Comparison of ENCODE assay signal across 7 cellular contexts in the genomic region with DNA sequence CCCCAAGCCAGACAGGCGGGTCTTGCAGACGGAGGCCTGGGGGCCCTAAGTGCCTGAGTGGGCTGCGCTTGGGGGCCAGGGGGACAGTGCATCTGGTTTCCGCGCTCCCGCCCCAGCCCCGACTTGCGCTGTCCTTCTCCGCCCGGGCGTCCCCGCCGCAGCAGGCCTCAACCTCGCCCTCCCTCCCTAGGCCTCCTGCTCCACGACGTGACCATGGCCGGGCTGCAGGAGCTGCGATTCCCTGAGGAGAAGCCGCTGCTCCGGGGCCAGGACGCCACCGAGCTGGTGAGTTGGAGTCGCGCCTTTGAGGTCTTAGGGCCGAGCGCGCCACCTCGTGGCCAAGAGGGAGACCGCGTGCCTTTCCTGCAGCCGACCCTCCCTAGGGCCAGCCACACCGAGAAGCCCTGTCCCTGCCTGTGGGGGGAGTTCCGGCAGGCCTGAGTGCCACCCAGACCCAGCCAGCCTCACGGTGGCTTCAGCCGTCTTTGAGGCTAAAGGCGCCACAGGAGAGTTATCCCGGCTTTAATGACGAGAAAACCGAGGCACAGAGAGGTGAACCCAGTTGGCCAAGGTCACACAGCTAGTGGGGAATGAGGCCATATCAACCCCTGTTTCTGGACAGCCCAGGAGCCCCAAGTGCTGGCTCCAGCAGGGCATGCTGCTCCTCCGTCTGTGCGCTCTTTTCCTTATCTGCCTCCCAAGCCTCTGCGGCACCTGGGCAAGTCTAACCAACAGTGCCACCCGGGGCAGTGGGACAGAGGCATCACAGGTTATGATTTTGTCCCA. TPM values are rescaled to one million over a fixed set of nuclear protein-coding genes. Genes with fewer than 3 reads are reported as not detected.
DNase-seq lines count a peak whose midpoint lies in the region; ATAC-seq and TF ChIP-seq lines count a peak whose summit lies in the region.

No MANE protein-coding gene starts in this region.

- no peaks in the 10 kb centered on the region for H3K9me3 ChIP-seq in effector memory CD4-positive, alpha-beta T cell (ENCODE audit: control insufficient read depth, low read length)

- no peaks in the 10 kb centered on the region for H3K36me3 ChIP-seq in effector memory CD4-positive, alpha-beta T cell (ENCODE audit: control insufficient read depth, insufficient read depth, low read length)

- peak overlapping the region; percentile 37 for H3K4me3 ChIP-seq in effector memory CD4-positive, alpha-beta T cell (ENCODE audit: insufficient read depth, low read depth, low read length, poor library complexity, severe bottlenecking)

- TF ChIP-seq CTCF in GM12874 (IDR thresholded peaks at IDR 0.05; ENCODE audit: insufficient read depth, low read depth, low read length) (peak; percentile 94), mesothelial cell of epicardium (IDR thresholded peaks at IDR 0.05; ENCODE audit: unreplicated experiment) (peak; percentile 92)

- peaks cover 5% of the 10 kb centered on the region for H3K27me3 Mint-ChIP-seq in activated CD8-positive, alpha-beta T cell treated with anti-CD3 and anti-CD28 coated beads, Interleukin-2, amount 10 ng/mL, durations not matched to agents 7 days and 5 days (ENCODE audit: low read depth)
- H3K27me3 Mint-ChIP-seq in mesothelial cell of epicardium (ENCODE audit: low read depth): peaks cover 7% of the 10 kb centered on the region

- peak; percentile 75 for ATAC-seq in HG03159 (IDR thresholded peaks at IDR 0.05; ENCODE audit: unreplicated experiment)
- ATAC-seq in activated CD8-positive, alpha-beta T cell treated with anti-CD3 and anti-CD28 coated beads, Interleukin-2, amount 10 ng/mL, durations not matched to agents 7 days and 5 days: peak; percentile 90

- CTCF ChIA-PET in activated CD8-positive, alpha-beta T cell treated with anti-CD3 and anti-CD28 coated beads, Interleukin-2, amount 10 ng/mL, durations not matched to agents 7 days and 5 days (lab: Charles Lee): interaction anchor here (0.6 to 7.0 kb wide), 17 partner anchors 9 to 273 kb away, joined by 3 to 149 read pairs (median 4); a partner anchor contains a TSS

- no peaks in the 10 kb centered on the region for H3K4me1 Mint-ChIP-seq in activated CD8-positive, alpha-beta T cell treated with anti-CD3 and anti-CD28 coated beads, Interleukin-2, amount 10 ng/mL, durations not matched to agents 7 days and 5 days (ENCODE audit: low read depth)
- no peaks in the 10 kb centered on the region for H3K4me1 Mint-ChIP-seq in mesothelial cell of epicardium

- no peak overlapping the region for H3K4me3 Mint-ChIP-seq in activated CD8-positive, alpha-beta T cell treated with anti-CD3 and anti-CD28 coated beads, Interleukin-2, amount 10 ng/mL, durations not matched to agents 7 days and 5 days
- no peak overlapping the region for H3K4me3 Mint-ChIP-seq in mesothelial cell of epicardium

- H3K9me3 Mint-ChIP-seq in activated CD8-positive, alpha-beta T cell treated with anti-CD3 and anti-CD28 coated beads, Interleukin-2, amount 10 ng/mL, durations not matched to agents 7 days and 5 days (ENCODE audit: insufficient read depth): no peaks in the 10 kb centered on the region
- H3K9me3 Mint-ChIP-seq in mesothelial cell of epicardium: no peaks in the 10 kb centered on the region

- peak; percentile 27 for DNase-seq in NCI-H526 treated with DMSO at 0.1 percent for 48 hours (lab: John Stamatoyannopoulos, UW)
- DNase-seq in activated CD8-positive, alpha-beta T cell treated with anti-CD3 and anti-CD28 coated beads, Interleukin-2, amount 10 ng/mL, durations not matched to agents 7 days and 5 days: peak; percentile 79
- peak; percentile 35 to 53 (median 38) for DNase-seq in effector memory CD4-positive, alpha-beta T cell
- DNase-seq in mesothelial cell of epicardium (ENCODE audit: low spot score in 2 of 2, unreplicated experiment in 2 of 2): peak; percentile 80 to 93
- peak; percentile 47 to 50 for DNase-seq in stimulated activated CD8-positive, alpha-beta memory T cell treated with anti-CD3 and anti-CD28 coated beads, Interleukin-15, amount 100 ng/mL, for 48 hours (ENCODE audit: low read depth in 2 of 2)

- H3K27me3 ChIP-seq in effector memory CD4-positive, alpha-beta T cell (replicated peaks; ENCODE audit: control insufficient read depth, insufficient read depth, low read length, poor library complexity, severe bottlenecking): peaks cover 2% of the 10 kb centered on the region

- no peaks in the 10 kb centered on the region for H3K36me3 Mint-ChIP-seq in activated CD8-positive, alpha-beta T cell treated with anti-CD3 and anti-CD28 coated beads, Interleukin-2, amount 10 ng/mL, durations not matched to agents 7 days and 5 days (ENCODE audit: low read depth)
- no peaks in the 10 kb centered on the region for H3K36me3 Mint-ChIP-seq in mesothelial cell of epicardium

- peaks cover 6% of the 10 kb centered on the region for H3K4me1 ChIP-seq in effector memory CD4-positive, alpha-beta T cell (ENCODE audit: control insufficient read depth, insufficient read depth, low read length, poor library complexity, severe bottlenecking)

- POLR2A ChIA-PET in activated CD8-positive, alpha-beta T cell treated with anti-CD3 and anti-CD28 coated beads, Interleukin-2, amount 10 ng/mL, durations not matched to agents 7 days and 5 days (lab: Charles Lee): interaction anchor here (1.0 kb wide), 1 partner anchor 151 kb away, joined by 3 read pairs; no protein-coding TSS in a partner anchor

- no peak overlapping the region for H3K27ac ChIP-seq in effector memory CD4-positive, alpha-beta T cell (ENCODE audit: insufficient read depth, low read length, poor library complexity, severe bottlenecking)

- no peak overlapping the region for H3K27ac Mint-ChIP-seq in activated CD8-positive, alpha-beta T cell treated with anti-CD3 and anti-CD28 coated beads, Interleukin-2, amount 10 ng/mL, durations not matched to agents 7 days and 5 days
- H3K27ac Mint-ChIP-seq in mesothelial cell of epicardium: no peak overlapping the region

RNA-seq across cellular contexts. Expression of a gene that starts 12.2 kb away (rescaled TPM):
- not detected for total RNA-seq in activated CD8-positive, alpha-beta T cell treated with anti-CD3 and anti-CD28 coated beads, Interleukin-2, amount 10 ng/mL, durations not matched to agents 7 days and 5 days
- total RNA-seq in mesothelial cell of epicardium: 17.3 to 18.6 TPM (median 17.4 TPM) in 3 replicates

RNA-seq across cellular contexts. Expression of a gene that starts 27.6 kb away (rescaled TPM):
- total RNA-seq in activated CD8-positive, alpha-beta T cell treated with anti-CD3 and anti-CD28 coated beads, Interleukin-2, amount 10 ng/mL, durations not matched to agents 7 days and 5 days: 10 to 100 TPM; 16.0 to 16.9 TPM
- 27.1 to 29.4 TPM (median 28.9 TPM) in 3 replicates for total RNA-seq in mesothelial cell of epicardium

Comparison
In these comparisons a context has a peak if more than half of its experiments do, and no peak if none do; other contexts are left out.
1. DNase-seq: peak in every context shown above with its lines; median percentile 86 in mesothelial cell of epicardium; 79 in activated CD8-positive, alpha-beta T cell treated with anti-CD3 and anti-CD28 coated beads, Interleukin-2, amount 10 ng/mL, durations not matched to agents 7 days and 5 days; 48 in stimulated activated CD8-positive, alpha-beta memory T cell treated with anti-CD3 and anti-CD28 coated beads, Interleukin-15, amount 100 ng/mL, for 48 hours; 38 in effector memory CD4-positive, alpha-beta T cell; 27 in NCI-H526 treated with DMSO at 0.1 percent for 48 hours.
2. RNA of a gene that starts 12.2 kb away (total RNA-seq): 17.3 to 18.6 TPM in mesothelial cell of epicardium; not detected in activated CD8-positive, alpha-beta T cell treated with anti-CD3 and anti-CD28 coated beads, Interleukin-2, amount 10 ng/mL, durations not matched to agents 7 days and 5 days; every median in the first group is over 10 times any median in the second.